15 cellular contexts compared by ENCODE assay signal in genomic region chr11:12219732-12220131, GRCh38.
DNase-seq lines count a peak whose midpoint lies in the region; ATAC-seq and TF ChIP-seq lines count a peak whose summit lies in the region.
"Had no signal": no experiment of that assay in that cellular context is flagged by ENCODE, and none has a peak within 500 bp of the region (broad histone marks: within the 10 kb centered on the region; RNA-seq: fewer than 3 reads in every experiment).

No MANE protein-coding gene starts in this region.

- TF ChIP-seq CTCF in choroid plexus epithelial cell (conservative IDR thresholded peaks at IDR 0.05; ENCODE audit: low read depth, low read length) (no peak), GM23338 (conservative IDR thresholded peaks at IDR 0.05; ENCODE audit: low read depth in 2 of 2) (no peak)

- H3K36me3 Mint-ChIP-seq in GM23338 (ENCODE audit: low read depth), result no peaks in the 10 kb centered on the region

- H3K79me1 ChIP-seq in mesenchymal stem cell (replicated peaks; ENCODE audit: low read length, poor library complexity, severe bottlenecking), result peaks cover 11% of the 10 kb centered on the region

- H4K91ac ChIP-seq in mesenchymal stem cell (ENCODE audit: low read length), result no peak overlapping the region

- peaks cover 15% of the 10 kb centered on the region; the same call in 2 of the 3 replicates for H3K4me1 Mint-ChIP-seq in GM23338

- H3K27ac Mint-ChIP-seq in GM23338, result no peak overlapping the region

- no peak for ATAC-seq in GM23338
- ATAC-seq in left colon, result no peak
- ATAC-seq in GM18867 (IDR thresholded peaks at IDR 0.05; ENCODE audit: unreplicated experiment), result no peak

- H3K9me3 Mint-ChIP-seq in GM23338, result no peaks in the 10 kb centered on the region; the same call in 2 of the 3 replicates

- no peak overlapping the region for H2BK120ac ChIP-seq in mesenchymal stem cell (ENCODE audit: low read depth, low read length)

- H3K4me3 Mint-ChIP-seq in GM23338, result no peak overlapping the region

- no peaks in the 10 kb centered on the region for H3F3A ChIP-seq in GM23338 (replicated peaks; ENCODE audit: low read depth)

- H3K27ac ChIP-seq in ACC112 (ENCODE audit: low read depth, low read length), result peak overlapping the region; percentile 58
- no peak overlapping the region for H3K27ac ChIP-seq in mesenchymal stem cell (ENCODE audit: low read length, poor library complexity, severe bottlenecking)
- no peak overlapping the region for H3K27ac ChIP-seq in GM23338 (ENCODE audit: low read depth)

- no peak overlapping the region for H3K23ac ChIP-seq in mesenchymal stem cell (ENCODE audit: low read length in 2 of 2)

- H3K27me3 Mint-ChIP-seq in GM23338 (ENCODE audit: insufficient read depth, low read depth, poor library complexity), result peaks cover 3% of the 10 kb centered on the region

- no peak overlapping the region for H4K8ac ChIP-seq in mesenchymal stem cell (ENCODE audit: low read length)

- H3K9ac ChIP-seq in mesenchymal stem cell (ENCODE audit: low read length), result peak overlapping the region; percentile 12

- H2BK15ac ChIP-seq in mesenchymal stem cell (ENCODE audit: low read depth, poor library complexity, severe bottlenecking), result no peak overlapping the region

- no peaks in the 10 kb centered on the region for H3K9me3 ChIP-seq in mesenchymal stem cell (ENCODE audit: control insufficient read depth, low read length)
- H3K9me3 ChIP-seq: HAP-1, Peyer's patch, prostate gland had no signal

- no peak overlapping the region for H2BK5ac ChIP-seq in mesenchymal stem cell (ENCODE audit: low read depth, low read length, poor library complexity, severe bottlenecking)

- no peak overlapping the region for H2AFZ ChIP-seq in ACC112 (ENCODE audit: low read length, unreplicated experiment)
- H2AFZ ChIP-seq in mesenchymal stem cell (ENCODE audit: low read depth, low read length), result no peak overlapping the region
- no peak overlapping the region for H2AFZ ChIP-seq in GM23338

- H3K79me2 ChIP-seq in ACC112 (ENCODE audit: control insufficient read depth, insufficient read depth, low read length, unreplicated experiment) (no peaks in the 10 kb centered on the region), GM23338 (replicated peaks; ENCODE audit: insufficient read depth) (no peaks in the 10 kb centered on the region)

- no peak overlapping the region for H3K4me2 ChIP-seq in mesenchymal stem cell (ENCODE audit: low read length, poor library complexity, severe bottlenecking)
- H3K4me2 ChIP-seq in GM23338, result no peak overlapping the region

- no peak overlapping the region for H3K4me3 ChIP-seq in ACC112 (ENCODE audit: low read depth, low read length)
- no peak overlapping the region for H3K4me3 ChIP-seq in choroid plexus epithelial cell (ENCODE audit: low read depth, low read length)
- no peak overlapping the region for H3K4me3 ChIP-seq in mesenchymal stem cell (ENCODE audit: insufficient read depth in 1 of 2, low read depth in 1 of 2, low read length in 2 of 2)
- no peak overlapping the region for H3K4me3 ChIP-seq in GM23338
- H3K4me3 ChIP-seq: HAP-1, Peyer's patch, prostate gland had no signal

- H3K14ac ChIP-seq in mesenchymal stem cell (ENCODE audit: low read length in 2 of 2), result no peak overlapping the region

- no peak overlapping the region for H2AK5ac ChIP-seq in mesenchymal stem cell (ENCODE audit: low read length, severe bottlenecking)

- intact Hi-C loops in left colon (cut with DNase I, micrococcal nuclease), result loop anchor here in 1 of 2 donors (10.0 kb wide), 1 partner anchor 55 kb away; no protein-coding TSS in a partner anchor

- no peak overlapping the region for H3K18ac ChIP-seq in mesenchymal stem cell (ENCODE audit: low read depth in 1 of 2, low read length in 2 of 2)

- no peak overlapping the region for H3K4ac ChIP-seq in mesenchymal stem cell (ENCODE audit: low read depth in 1 of 2, low read length in 2 of 2)

- no peaks in the 10 kb centered on the region for H4K20me1 ChIP-seq in GM23338 (replicated peaks; ENCODE audit: insufficient read depth)

- H3K9me2 ChIP-seq in GM23338 (ENCODE audit: insufficient read depth), result no peaks in the 10 kb centered on the region

- no peak overlapping the region for H2BK12ac ChIP-seq in mesenchymal stem cell (ENCODE audit: low read length in 2 of 2)

- H3K36me3 ChIP-seq in ACC112 (ENCODE audit: insufficient read depth, low read length) (peaks cover 11% of the 10 kb centered on the region; the same call in 1 of the 2 replicates), mesenchymal stem cell (ENCODE audit: control insufficient read depth in 1 of 2, insufficient read depth in 2 of 2, low read depth in 1 of 2, low read length in 2 of 2) (peaks cover 68 to 79% of the 10 kb centered on the region in 2 experiments), GM23338 (ENCODE audit: insufficient read depth) (no peaks in the 10 kb centered on the region)
- H3K36me3 ChIP-seq: HAP-1, prostate gland had no signal

- peak; percentile 60 for DNase-seq in HT1080 (ENCODE audit: low read depth)
- DNase-seq in choroid plexus epithelial cell (ENCODE audit: low read depth), result peak; percentile 41
- no peak for DNase-seq in mesenchymal stem cell
- no peak for DNase-seq in GM23338 (ENCODE audit: low spot score)
- no peak for DNase-seq in left colon
- no peak for DNase-seq in activated CD4-positive, CD25-positive, alpha-beta regulatory T cell (lab: John Stamatoyannopoulos, UW)
- DNase-seq: activated CD8-positive, alpha-beta memory T cell treated with anti-CD3 and anti-CD28 coated beads for 24 hours; activated naive CD4-positive, alpha-beta T cell; NCI-H1092 treated with DMSO at 0.1 percent for 48 hours; Peyer's patch; stimulated activated CD4-positive, alpha-beta T cell treated with anti-CD3 and anti-CD28 coated beads, Interleukin-2, amount 100 ng/mL, for 24 hours had no signal

- 93% methylated on average over 6 of the region's 6 CpGs for WGBS in mesenchymal stem cell

- H3K4me1 ChIP-seq in ACC112 (ENCODE audit: control insufficient read depth, insufficient read depth, low read length, unreplicated experiment) (peaks cover 29% of the 10 kb centered on the region), mesenchymal stem cell (ENCODE audit: control insufficient read depth, insufficient read depth, low read depth, low read length) (peaks cover 25% of the 10 kb centered on the region), GM23338 (ENCODE audit: insufficient read depth) (0 out of 2 replicates have a peak, but pooled peaks cover 3% of the 10 kb centered on the region)
- H3K4me1 ChIP-seq: HAP-1 had no signal

- H3K27me3 ChIP-seq in ACC112 (ENCODE audit: insufficient read depth, low read length) (no peaks in the 10 kb centered on the region), mesenchymal stem cell (ENCODE audit: control insufficient read depth in 1 of 2, insufficient read depth in 1 of 2, low read length in 2 of 2) (no peaks in the 10 kb centered on the region), GM23338 (ENCODE audit: insufficient read depth) (no peaks in the 10 kb centered on the region)
- H3K27me3 ChIP-seq: Peyer's patch had no signal

TF ChIP-seq in GM23338, 12 proteins besides CTCF, POLR2A, EP300 and RAD21 (continues in another document):
- TF ChIP-seq EZH2 (IDR thresholded peaks at IDR 0.05; ENCODE audit: low read depth, unreplicated experiment), result no peak

Comparison
In these comparisons a context has a peak if more than half of its experiments do, and no peak if none do; other contexts are left out.
1. DNase-seq: peak in HT1080 (single experiment) and choroid plexus epithelial cell (single experiment); none in mesenchymal stem cell (single experiment), GM23338 (single experiment), left colon (0 of 2) and activated CD4-positive, CD25-positive, alpha-beta regulatory T cell (0 of 4).